ENCODE assay signal across 24 cellular contexts in the genomic region with DNA sequence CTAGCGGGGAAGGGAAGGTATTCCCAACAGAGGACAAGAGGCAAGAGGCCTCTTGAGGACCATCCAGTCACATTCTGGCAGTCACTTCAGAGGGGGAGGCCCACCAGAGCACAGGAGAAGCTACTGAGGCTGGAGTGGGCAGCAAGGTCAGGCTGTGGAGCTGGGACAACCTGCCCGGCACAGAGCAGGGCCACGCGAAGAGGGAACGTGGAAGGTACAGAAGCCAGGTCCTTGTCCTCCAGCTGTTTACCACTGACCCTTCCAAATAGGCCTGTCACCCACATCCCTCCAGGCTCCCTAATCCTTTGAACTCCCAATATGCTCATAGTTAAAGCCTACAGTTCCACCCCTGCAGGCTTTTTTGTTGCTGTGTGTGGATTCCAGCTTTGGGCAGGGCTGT.
DNase-seq lines count a peak whose midpoint lies in the region; ATAC-seq, FAIRE-seq and TF ChIP-seq lines count a peak whose summit lies in the region.
"Had no signal": no experiment of that assay in that cellular context is flagged by ENCODE, and none has a peak within 500 bp of the region (broad histone marks: within the 10 kb centered on the region; RNA-seq: fewer than 3 reads in every experiment).

No MANE protein-coding gene starts in this region.

- H3K27ac ChIP-seq in kidney (ENCODE audit: low read depth in 2 of 2, low read length in 2 of 2) (no peak overlapping the region), osteoblast (ENCODE audit: low read depth, low read length) (no peak overlapping the region)

- peaks cover 37 to 47% of the 10 kb centered on the region in 2 donors for H3K4me1 Mint-ChIP-seq in natural killer cell
- H3K4me1 Mint-ChIP-seq in natural killer cell treated with Interleukin-12 subunit alpha and Interleukin-12 subunit beta and Interleukin-15 and Interleukin-18, amount 100 ng/mL, for 72 hours (ENCODE audit: low read depth in 2 of 2): peaks cover 6 to 37% of the 10 kb centered on the region in 2 donors

- H3K9me3 ChIP-seq in kidney (ENCODE audit: control insufficient read depth in 1 of 2, low read length in 2 of 2): no peaks in the 10 kb centered on the region
- H3K9me3 ChIP-seq in osteoblast (ENCODE audit: low read depth, low read length): no peaks in the 10 kb centered on the region

- no peak for TF ChIP-seq CTCF in natural killer cell (IDR thresholded peaks at IDR 0.05)
- TF ChIP-seq CTCF in kidney (IDR thresholded peaks at IDR 0.05; ENCODE audit: borderline replicate concordance, extremely low read depth, insufficient read depth): no peak
- TF ChIP-seq CTCF in osteoblast (IDR thresholded peaks at IDR 0.05; ENCODE audit: extremely low read depth, low read depth, low read length): no peak

- no peak overlapping the region for H3K27ac Mint-ChIP-seq in natural killer cell
- H3K27ac Mint-ChIP-seq in natural killer cell treated with Interleukin-12 subunit alpha and Interleukin-12 subunit beta and Interleukin-15 and Interleukin-18, amount 100 ng/mL, for 72 hours: peak overlapping the region in 1 of 2 donors; percentile 3
- H3K27ac Mint-ChIP-seq: CD8-positive, alpha-beta T cell; HFFc6 had no signal

- H3K27me3 ChIP-seq in osteoblast (ENCODE audit: insufficient read depth, low read length): no peaks in the 10 kb centered on the region

- H2AFZ ChIP-seq in osteoblast (ENCODE audit: low read length): no peak overlapping the region

- ATAC-seq in natural killer cell (no peak), GM21390 (IDR thresholded peaks at IDR 0.05; ENCODE audit: unreplicated experiment) (no peak)
- ATAC-seq in natural killer cell treated with Interleukin-12 subunit alpha and Interleukin-12 subunit beta and Interleukin-15 and Interleukin-18, amount 100 ng/mL, for 72 hours: no peak
- ATAC-seq: CD8-positive, alpha-beta T cell; GM12878; PC-3 had no signal

- no peak overlapping the region for H3K4me2 ChIP-seq in osteoblast (ENCODE audit: insufficient read depth, low read length)

- no peaks in the 10 kb centered on the region for H3K79me2 ChIP-seq in osteoblast (ENCODE audit: insufficient read depth, low read length)

- H4K20me1 ChIP-seq in osteoblast (ENCODE audit: insufficient read depth, low read length): no peaks in the 10 kb centered on the region

- peaks cover 0 to 6% of the 10 kb centered on the region in 2 donors for H3K4me1 ChIP-seq in kidney (ENCODE audit: control insufficient read depth in 1 of 2, insufficient read depth in 1 of 2, low read depth in 1 of 2, low read length in 2 of 2)
- no peaks in the 10 kb centered on the region for H3K4me1 ChIP-seq in osteoblast (ENCODE audit: insufficient read depth, low read length)

- H3K9ac ChIP-seq in kidney (ENCODE audit: low read length in 2 of 2): no peak overlapping the region

- no peaks in the 10 kb centered on the region for H3K36me3 Mint-ChIP-seq in natural killer cell
- H3K36me3 Mint-ChIP-seq in natural killer cell treated with Interleukin-12 subunit alpha and Interleukin-12 subunit beta and Interleukin-15 and Interleukin-18, amount 100 ng/mL, for 72 hours: no peaks in the 10 kb centered on the region
- H3K36me3 Mint-ChIP-seq: CD8-positive, alpha-beta T cell had no signal

- no peak overlapping the region for H3K4me3 ChIP-seq in kidney (ENCODE audit: low read length in 2 of 2)
- H3K4me3 ChIP-seq in osteoblast (ENCODE audit: insufficient read depth, low read length): no peak overlapping the region
- H3K4me3 ChIP-seq: GM12878 had no signal

- no peak for FAIRE-seq in kidney (lab: Jason Lieb, UNC)
- FAIRE-seq: A204.1, GM12878, GM18507 had no signal

- no peak for DNase-seq in natural killer cell
- DNase-seq in natural killer cell treated with Interleukin-12 subunit alpha and Interleukin-12 subunit beta and Interleukin-15 and Interleukin-18, amount 100 ng/mL, for 72 hours (ENCODE audit: low spot score): no peak
- DNase-seq in kidney: peak; percentile 34
- DNase-seq in osteoblast (ENCODE audit: insufficient read length, low spot score, missing footprints): peak; percentile 62
- DNase-seq in MV-4-11 (lab: John Stamatoyannopoulos, UW): no peak
- no peak for DNase-seq in T1000 (lab: John Stamatoyannopoulos, UW)
- DNase-seq in NCI-H146 (lab: John Stamatoyannopoulos, UW): no peak
- DNase-seq: Calu3; CD8-positive, alpha-beta T cell; EL; HFFc6; NCI-H1105; NCI-H1694; NCI-H2081 treated with DMSO at 0.1 percent for 48 hours; NCI-H2227 treated with DMSO at 0.1 percent for 48 hours; NCI-H510A treated with DMSO at 0.1 percent for 48 hours; NCI-H82; PC-3; RPMI8226; SHP77 treated with DMSO at 0.1 percent for 48 hours had no signal

- H3K36me3 ChIP-seq in kidney (ENCODE audit: control insufficient read depth in 1 of 2, insufficient read depth in 2 of 2, low read length in 2 of 2) (no peaks in the 10 kb centered on the region), osteoblast (ENCODE audit: insufficient read depth, low read length) (no peaks in the 10 kb centered on the region)

- H3K27me3 Mint-ChIP-seq in natural killer cell (ENCODE audit: low read depth in 2 of 2): no peaks in the 10 kb centered on the region
- H3K27me3 Mint-ChIP-seq in natural killer cell treated with Interleukin-12 subunit alpha and Interleukin-12 subunit beta and Interleukin-15 and Interleukin-18, amount 100 ng/mL, for 72 hours: peaks cover 0 to 7% of the 10 kb centered on the region in 2 donors

- H3K4me3 Mint-ChIP-seq in natural killer cell: peak overlapping the region; percentile 37
- no peak overlapping the region for H3K4me3 Mint-ChIP-seq in natural killer cell treated with Interleukin-12 subunit alpha and Interleukin-12 subunit beta and Interleukin-15 and Interleukin-18, amount 100 ng/mL, for 72 hours
- H3K4me3 Mint-ChIP-seq: CD8-positive, alpha-beta T cell; HFFc6 had no signal

- intact Hi-C loops in natural killer cell (cut with micrococcal nuclease): no loop called here
- intact Hi-C loops in kidney (cut with DNase I): no loop called here

- no peaks in the 10 kb centered on the region for H3K9me3 Mint-ChIP-seq in natural killer cell
- no peaks in the 10 kb centered on the region for H3K9me3 Mint-ChIP-seq in natural killer cell treated with Interleukin-12 subunit alpha and Interleukin-12 subunit beta and Interleukin-15 and Interleukin-18, amount 100 ng/mL, for 72 hours
- H3K9me3 Mint-ChIP-seq: CD8-positive, alpha-beta T cell; HFFc6 had no signal

Comparison
In these comparisons a context has a peak if more than half of its experiments do, and no peak if none do; other contexts are left out.
1. DNase-seq: peak in kidney (single experiment) and osteoblast (single experiment); none in natural killer cell (single experiment), natural killer cell treated with Interleukin-12 subunit alpha and Interleukin-12 subunit beta and Interleukin-15 and Interleukin-18, amount 100 ng/mL, for 72 hours (single experiment), MV-4-11 (single experiment), T1000 (single experiment) and NCI-H146 (single experiment).